15 cellular contexts compared by ENCODE assay signal in genomic region chr15:28252831-28253230, GRCh38.
DNase-seq lines count a peak whose midpoint lies in the region; ATAC-seq and TF ChIP-seq lines count a peak whose summit lies in the region.
"Had no signal": no experiment of that assay in that cellular context is flagged by ENCODE, and none has a peak within 500 bp of the region (broad histone marks: within the 10 kb centered on the region; RNA-seq: fewer than 3 reads in every experiment).

No MANE protein-coding gene starts in this region.

- H3K9me3 Mint-ChIP-seq in glutamatergic neuron (ENCODE audit: unreplicated experiment) = peaks cover 5% of the 10 kb centered on the region
- H3K9me3 Mint-ChIP-seq: GM23338 had no signal

- TF ChIP-seq CTCF in glutamatergic neuron (IDR thresholded peaks at IDR 0.05; ENCODE audit: partially characterized antibody, unreplicated experiment) = no peak
- TF ChIP-seq CTCF in GM13976 (IDR thresholded peaks at IDR 0.05; ENCODE audit: borderline replicate concordance, control extremely low read depth, extremely low read depth, insufficient read depth, missing control alignments) = no peak

- no peak overlapping the region for H3K27ac Mint-ChIP-seq in glutamatergic neuron (ENCODE audit: unreplicated experiment)
- H3K27ac Mint-ChIP-seq: GM23338 had no signal

- H3K36me3 Mint-ChIP-seq in glutamatergic neuron (ENCODE audit: unreplicated experiment) = peaks cover 13% of the 10 kb centered on the region

- ATAC-seq in GM18867 (IDR thresholded peaks at IDR 0.05; ENCODE audit: unreplicated experiment) (peak; percentile 97), GM21526 (IDR thresholded peaks at IDR 0.05; ENCODE audit: low FRiP score, unreplicated experiment) (peak; percentile 47), HG03432 (IDR thresholded peaks at IDR 0.05; ENCODE audit: unreplicated experiment) (peak; percentile 77)
- ATAC-seq: GM23338, Panc1 had no signal

- H3K4me3 Mint-ChIP-seq in glutamatergic neuron (ENCODE audit: unreplicated experiment) = no peak overlapping the region
- H3K4me3 Mint-ChIP-seq: GM23338 had no signal

- H3K27me3 Mint-ChIP-seq in glutamatergic neuron (ENCODE audit: unreplicated experiment) = no peaks in the 10 kb centered on the region

- H3K4me1 Mint-ChIP-seq in glutamatergic neuron (ENCODE audit: low read depth, unreplicated experiment) = no peaks in the 10 kb centered on the region
- H3K4me1 Mint-ChIP-seq: GM23338 had no signal

- DNase-seq in stimulated activated CD4-positive, alpha-beta T cell treated with anti-CD3 and anti-CD28 coated beads, Interleukin-4, amount 100 ng/mL, for 24 hours = no peak
- no peak for DNase-seq in KBM-7
- DNase-seq in glutamatergic neuron = no peak
- no peak for DNase-seq in GM13976 (ENCODE audit: low spot score)
- DNase-seq: COR-L47, NCI-H1417 treated with DMSO at 0.1 percent for 48 hours, NCI-H2029, NCI-H2171 treated with DMSO at 0.1 percent for 48 hours, NCI-H82, SW 1271 had no signal

- in situ Hi-C loops in KBM-7 (cut with MboI; ENCODE audit: low pct_unique_long_range_greater_than_20kb, low sequenced_read_pairs) = no loop called here
- in situ Hi-C loops in GM13976 (cut with MboI; ENCODE audit: low sequenced_read_pairs, unreplicated experiment) = no loop called here

Comparison
In these comparisons a context has a peak if more than half of its experiments do, and no peak if none do; other contexts are left out.
1. ATAC-seq: peak in every context shown above with its lines; median percentile 97 in GM18867; 77 in HG03432; 47 in GM21526.